In the genomic region with DNA sequence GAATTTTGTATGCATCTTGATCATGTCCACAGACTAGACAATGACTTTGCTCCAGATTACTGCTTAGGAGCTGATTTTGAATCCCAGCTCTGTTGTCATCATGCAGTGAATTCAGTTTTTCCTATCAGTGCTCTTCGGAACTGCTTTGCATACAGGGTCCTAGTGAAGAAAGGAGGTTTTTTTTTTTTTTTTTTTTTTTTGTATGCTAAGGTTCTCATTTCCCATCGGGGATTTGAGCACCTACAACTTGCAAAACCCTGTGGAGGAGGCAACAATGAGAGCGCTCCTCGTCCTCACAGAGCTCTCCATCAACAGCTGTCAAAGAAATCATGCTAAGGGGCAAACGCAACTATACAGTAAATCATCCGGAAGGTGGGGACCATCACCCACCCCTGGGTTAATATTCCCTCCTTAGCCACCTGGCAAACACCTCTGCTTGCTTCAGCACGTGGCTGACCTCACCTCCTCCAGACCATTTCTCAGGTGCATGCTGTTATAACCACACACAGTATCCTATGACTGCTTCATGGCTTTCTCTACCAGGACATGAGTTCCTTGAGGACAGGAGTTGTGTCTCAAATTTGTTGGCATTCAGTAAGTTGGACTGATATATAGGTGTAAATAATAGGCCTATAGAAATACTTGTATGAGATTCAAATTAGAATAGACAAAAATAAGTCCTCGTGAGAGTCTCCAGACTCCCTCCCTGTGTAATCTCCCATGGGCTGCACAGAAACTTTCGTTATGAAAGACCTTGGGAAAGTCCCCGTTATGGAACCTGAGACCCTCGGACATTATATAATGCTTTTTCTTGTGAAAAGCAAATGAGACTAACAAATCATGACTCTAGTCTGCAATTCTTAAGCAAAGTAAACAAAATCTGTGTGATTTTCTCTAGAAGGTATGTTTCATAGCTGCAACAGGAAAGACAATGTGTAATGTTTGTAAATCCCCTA, we compare ENCODE assay signal across 1 cellular context.
TF ChIP-seq lines count a peak whose summit lies in the region.

No MANE protein-coding gene starts in this region.

TF ChIP-seq in GM12878, 131 proteins besides CTCF, POLR2A, EP300 and RAD21 (continued from another document and continues in another):
- peak; percentile 51 for TF ChIP-seq ZNF384 (IDR thresholded peaks at IDR 0.05; ENCODE audit: borderline replicate concordance, low read depth, low read length)
- TF ChIP-seq NR2C2 (IDR thresholded peaks at IDR 0.05; ENCODE audit: borderline replicate concordance, control insufficient read depth, insufficient read length, low read depth) = no peak
- TF ChIP-seq, protein P1, sequence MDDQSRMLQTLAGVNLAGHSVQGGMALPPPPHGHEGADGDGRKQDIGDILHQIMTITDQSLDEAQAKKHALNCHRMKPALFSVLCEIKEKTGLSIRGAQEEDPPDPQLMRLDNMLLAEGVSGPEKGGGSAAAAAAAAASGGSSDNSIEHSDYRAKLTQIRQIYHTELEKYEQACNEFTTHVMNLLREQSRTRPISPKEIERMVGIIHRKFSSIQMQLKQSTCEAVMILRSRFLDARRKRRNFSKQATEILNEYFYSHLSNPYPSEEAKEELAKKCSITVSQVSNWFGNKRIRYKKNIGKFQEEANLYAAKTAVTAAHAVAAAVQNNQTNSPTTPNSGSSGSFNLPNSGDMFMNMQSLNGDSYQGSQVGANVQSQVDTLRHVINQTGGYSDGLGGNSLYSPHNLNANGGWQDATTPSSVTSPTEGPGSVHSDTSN (IDR thresholded peaks at IDR 0.05; ENCODE audit: insufficient replicate concordance, low read depth, low read length) = peak; percentile 14
- TF ChIP-seq TCF12 (IDR thresholded peaks at IDR 0.05; ENCODE audit: low read depth, low read length) = peak; percentile 15; the same call in 1 of the 2 replicates
- TF ChIP-seq, protein P2, sequence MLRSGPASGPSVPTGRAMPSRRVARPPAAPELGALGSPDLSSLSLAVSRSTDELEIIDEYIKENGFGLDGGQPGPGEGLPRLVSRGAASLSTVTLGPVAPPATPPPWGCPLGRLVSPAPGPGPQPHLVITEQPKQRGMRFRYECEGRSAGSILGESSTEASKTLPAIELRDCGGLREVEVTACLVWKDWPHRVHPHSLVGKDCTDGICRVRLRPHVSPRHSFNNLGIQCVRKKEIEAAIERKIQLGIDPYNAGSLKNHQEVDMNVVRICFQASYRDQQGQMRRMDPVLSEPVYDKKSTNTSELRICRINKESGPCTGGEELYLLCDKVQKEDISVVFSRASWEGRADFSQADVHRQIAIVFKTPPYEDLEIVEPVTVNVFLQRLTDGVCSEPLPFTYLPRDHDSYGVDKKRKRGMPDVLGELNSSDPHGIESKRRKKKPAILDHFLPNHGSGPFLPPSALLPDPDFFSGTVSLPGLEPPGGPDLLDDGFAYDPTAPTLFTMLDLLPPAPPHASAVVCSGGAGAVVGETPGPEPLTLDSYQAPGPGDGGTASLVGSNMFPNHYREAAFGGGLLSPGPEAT (IDR thresholded peaks at IDR 0.05; ENCODE audit: low read depth) = peak; percentile 71; the same call in 1 of the 2 replicates
- peak; percentile 90 for TF ChIP-seq NFIC (IDR thresholded peaks at IDR 0.05; ENCODE audit: low read depth, low read length)
- TF ChIP-seq, protein P3, sequence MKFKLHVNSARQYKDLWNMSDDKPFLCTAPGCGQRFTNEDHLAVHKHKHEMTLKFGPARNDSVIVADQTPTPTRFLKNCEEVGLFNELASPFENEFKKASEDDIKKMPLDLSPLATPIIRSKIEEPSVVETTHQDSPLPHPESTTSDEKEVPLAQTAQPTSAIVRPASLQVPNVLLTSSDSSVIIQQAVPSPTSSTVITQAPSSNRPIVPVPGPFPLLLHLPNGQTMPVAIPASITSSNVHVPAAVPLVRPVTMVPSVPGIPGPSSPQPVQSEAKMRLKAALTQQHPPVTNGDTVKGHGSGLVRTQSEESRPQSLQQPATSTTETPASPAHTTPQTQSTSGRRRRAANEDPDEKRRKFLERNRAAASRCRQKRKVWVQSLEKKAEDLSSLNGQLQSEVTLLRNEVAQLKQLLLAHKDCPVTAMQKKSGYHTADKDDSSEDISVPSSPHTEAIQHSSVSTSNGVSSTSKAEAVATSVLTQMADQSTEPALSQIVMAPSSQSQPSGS (IDR thresholded peaks at IDR 0.05; ENCODE audit: low read length) = peak; percentile 81
- TF ChIP-seq FOXM1 (IDR thresholded peaks at IDR 0.05; ENCODE audit: low read depth, low read length) = peak; percentile 76; the same call in 1 of the 2 replicates
- no peak for TF ChIP-seq CHD2 (IDR thresholded peaks at IDR 0.05; ENCODE audit: borderline replicate concordance, low read depth, low read length)
- TF ChIP-seq, protein P4, sequence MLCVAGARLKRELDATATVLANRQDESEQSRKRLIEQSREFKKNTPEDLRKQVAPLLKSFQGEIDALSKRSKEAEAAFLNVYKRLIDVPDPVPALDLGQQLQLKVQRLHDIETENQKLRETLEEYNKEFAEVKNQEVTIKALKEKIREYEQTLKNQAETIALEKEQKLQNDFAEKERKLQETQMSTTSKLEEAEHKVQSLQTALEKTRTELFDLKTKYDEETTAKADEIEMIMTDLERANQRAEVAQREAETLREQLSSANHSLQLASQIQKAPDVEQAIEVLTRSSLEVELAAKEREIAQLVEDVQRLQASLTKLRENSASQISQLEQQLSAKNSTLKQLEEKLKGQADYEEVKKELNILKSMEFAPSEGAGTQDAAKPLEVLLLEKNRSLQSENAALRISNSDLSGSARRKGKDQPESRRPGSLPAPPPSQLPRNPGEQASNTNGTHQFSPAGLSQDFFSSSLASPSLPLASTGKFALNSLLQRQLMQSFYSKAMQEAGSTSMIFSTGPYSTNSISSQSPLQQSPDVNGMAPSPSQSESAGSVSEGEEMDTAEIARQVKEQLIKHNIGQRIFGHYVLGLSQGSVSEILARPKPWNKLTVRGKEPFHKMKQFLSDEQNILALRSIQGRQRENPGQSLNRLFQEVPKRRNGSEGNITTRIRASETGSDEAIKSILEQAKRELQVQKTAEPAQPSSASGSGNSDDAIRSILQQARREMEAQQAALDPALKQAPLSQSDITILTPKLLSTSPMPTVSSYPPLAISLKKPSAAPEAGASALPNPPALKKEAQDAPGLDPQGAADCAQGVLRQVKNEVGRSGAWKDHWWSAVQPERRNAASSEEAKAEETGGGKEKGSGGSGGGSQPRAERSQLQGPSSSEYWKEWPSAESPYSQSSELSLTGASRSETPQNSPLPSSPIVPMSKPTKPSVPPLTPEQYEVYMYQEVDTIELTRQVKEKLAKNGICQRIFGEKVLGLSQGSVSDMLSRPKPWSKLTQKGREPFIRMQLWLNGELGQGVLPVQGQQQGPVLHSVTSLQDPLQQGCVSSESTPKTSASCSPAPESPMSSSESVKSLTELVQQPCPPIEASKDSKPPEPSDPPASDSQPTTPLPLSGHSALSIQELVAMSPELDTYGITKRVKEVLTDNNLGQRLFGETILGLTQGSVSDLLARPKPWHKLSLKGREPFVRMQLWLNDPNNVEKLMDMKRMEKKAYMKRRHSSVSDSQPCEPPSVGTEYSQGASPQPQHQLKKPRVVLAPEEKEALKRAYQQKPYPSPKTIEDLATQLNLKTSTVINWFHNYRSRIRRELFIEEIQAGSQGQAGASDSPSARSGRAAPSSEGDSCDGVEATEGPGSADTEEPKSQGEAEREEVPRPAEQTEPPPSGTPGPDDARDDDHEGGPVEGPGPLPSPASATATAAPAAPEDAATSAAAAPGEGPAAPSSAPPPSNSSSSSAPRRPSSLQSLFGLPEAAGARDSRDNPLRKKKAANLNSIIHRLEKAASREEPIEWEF (IDR thresholded peaks at IDR 0.05; ENCODE audit: insufficient replicate concordance, low read depth, low read length) = peak; percentile 43
- TF ChIP-seq JUND (IDR thresholded peaks at IDR 0.05; ENCODE audit: low read depth, low read length) = peak; percentile 37; the same call in 1 of the 2 replicates
- no peak for TF ChIP-seq HDGF (IDR thresholded peaks at IDR 0.05)
- no peak for TF ChIP-seq ZSCAN29 (IDR thresholded peaks at IDR 0.05)
- 0 out of 2 replicates have a peak, but pooled peaks have one; percentile 28 for TF ChIP-seq SIN3A (IDR thresholded peaks at IDR 0.05; ENCODE audit: low read depth, low read length)
- TF ChIP-seq IKZF2 (IDR thresholded peaks at IDR 0.05) = peak; percentile 41; a peak in 3 of 4 replicates
- TF ChIP-seq MEF2A (IDR thresholded peaks at IDR 0.05; ENCODE audit: insufficient read depth, low read depth, low read length) = 0 out of 2 replicates have a peak, but pooled peaks have one; percentile 32
- peak; percentile 43 for TF ChIP-seq NBN (IDR thresholded peaks at IDR 0.05)
- TF ChIP-seq STAT3 (IDR thresholded peaks at IDR 0.05; ENCODE audit: low read depth, low read length) = 0 out of 2 replicates have a peak, but pooled peaks have one; percentile 22
- TF ChIP-seq, protein P5, sequence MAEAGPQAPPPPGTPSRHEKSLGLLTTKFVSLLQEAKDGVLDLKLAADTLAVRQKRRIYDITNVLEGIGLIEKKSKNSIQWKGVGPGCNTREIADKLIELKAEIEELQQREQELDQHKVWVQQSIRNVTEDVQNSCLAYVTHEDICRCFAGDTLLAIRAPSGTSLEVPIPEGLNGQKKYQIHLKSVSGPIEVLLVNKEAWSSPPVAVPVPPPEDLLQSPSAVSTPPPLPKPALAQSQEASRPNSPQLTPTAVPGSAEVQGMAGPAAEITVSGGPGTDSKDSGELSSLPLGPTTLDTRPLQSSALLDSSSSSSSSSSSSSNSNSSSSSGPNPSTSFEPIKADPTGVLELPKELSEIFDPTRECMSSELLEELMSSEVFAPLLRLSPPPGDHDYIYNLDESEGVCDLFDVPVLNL (IDR thresholded peaks at IDR 0.05; ENCODE audit: low read depth, low read length) = no peak
- TF ChIP-seq, protein P6, sequence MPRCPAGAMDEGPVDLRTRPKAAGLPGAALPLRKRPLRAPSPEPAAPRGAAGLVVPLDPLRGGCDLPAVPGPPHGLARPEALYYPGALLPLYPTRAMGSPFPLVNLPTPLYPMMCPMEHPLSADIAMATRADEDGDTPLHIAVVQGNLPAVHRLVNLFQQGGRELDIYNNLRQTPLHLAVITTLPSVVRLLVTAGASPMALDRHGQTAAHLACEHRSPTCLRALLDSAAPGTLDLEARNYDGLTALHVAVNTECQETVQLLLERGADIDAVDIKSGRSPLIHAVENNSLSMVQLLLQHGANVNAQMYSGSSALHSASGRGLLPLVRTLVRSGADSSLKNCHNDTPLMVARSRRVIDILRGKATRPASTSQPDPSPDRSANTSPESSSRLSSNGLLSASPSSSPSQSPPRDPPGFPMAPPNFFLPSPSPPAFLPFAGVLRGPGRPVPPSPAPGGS (IDR thresholded peaks at IDR 0.05; ENCODE audit: borderline replicate concordance, insufficient read depth, low read depth, low read length, poor library complexity, severe bottlenecking) = peak; percentile 95
- TF ChIP-seq, protein P7, sequence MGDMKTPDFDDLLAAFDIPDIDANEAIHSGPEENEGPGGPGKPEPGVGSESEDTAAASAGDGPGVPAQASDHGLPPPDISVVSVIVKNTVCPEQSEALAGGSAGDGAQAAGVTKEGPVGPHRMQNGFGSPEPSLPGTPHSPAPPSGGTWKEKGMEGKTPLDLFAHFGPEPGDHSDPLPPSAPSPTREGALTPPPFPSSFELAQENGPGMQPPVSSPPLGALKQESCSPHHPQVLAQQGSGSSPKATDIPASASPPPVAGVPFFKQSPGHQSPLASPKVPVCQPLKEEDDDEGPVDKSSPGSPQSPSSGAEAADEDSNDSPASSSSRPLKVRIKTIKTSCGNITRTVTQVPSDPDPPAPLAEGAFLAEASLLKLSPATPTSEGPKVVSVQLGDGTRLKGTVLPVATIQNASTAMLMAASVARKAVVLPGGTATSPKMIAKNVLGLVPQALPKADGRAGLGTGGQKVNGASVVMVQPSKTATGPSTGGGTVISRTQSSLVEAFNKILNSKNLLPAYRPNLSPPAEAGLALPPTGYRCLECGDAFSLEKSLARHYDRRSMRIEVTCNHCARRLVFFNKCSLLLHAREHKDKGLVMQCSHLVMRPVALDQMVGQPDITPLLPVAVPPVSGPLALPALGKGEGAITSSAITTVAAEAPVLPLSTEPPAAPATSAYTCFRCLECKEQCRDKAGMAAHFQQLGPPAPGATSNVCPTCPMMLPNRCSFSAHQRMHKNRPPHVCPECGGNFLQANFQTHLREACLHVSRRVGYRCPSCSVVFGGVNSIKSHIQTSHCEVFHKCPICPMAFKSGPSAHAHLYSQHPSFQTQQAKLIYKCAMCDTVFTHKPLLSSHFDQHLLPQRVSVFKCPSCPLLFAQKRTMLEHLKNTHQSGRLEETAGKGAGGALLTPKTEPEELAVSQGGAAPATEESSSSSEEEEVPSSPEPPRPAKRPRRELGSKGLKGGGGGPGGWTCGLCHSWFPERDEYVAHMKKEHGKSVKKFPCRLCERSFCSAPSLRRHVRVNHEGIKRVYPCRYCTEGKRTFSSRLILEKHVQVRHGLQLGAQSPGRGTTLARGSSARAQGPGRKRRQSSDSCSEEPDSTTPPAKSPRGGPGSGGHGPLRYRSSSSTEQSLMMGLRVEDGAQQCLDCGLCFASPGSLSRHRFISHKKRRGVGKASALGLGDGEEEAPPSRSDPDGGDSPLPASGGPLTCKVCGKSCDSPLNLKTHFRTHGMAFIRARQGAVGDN (IDR thresholded peaks at IDR 0.05) = peak; percentile 97
- TF ChIP-seq ATF7 (IDR thresholded peaks at IDR 0.05; ENCODE audit: low read depth) = peak; percentile 36; the same call in 1 of the 2 replicates
- TF ChIP-seq RAD51 (IDR thresholded peaks at IDR 0.05) = 0 out of 2 replicates have a peak, but pooled peaks have one; percentile 9
- TF ChIP-seq SMC3 (IDR thresholded peaks at IDR 0.05; ENCODE audit: borderline replicate concordance, low read length) = peak; percentile 5; the same call in 1 of the 2 replicates
- TF ChIP-seq CHD4 (IDR thresholded peaks at IDR 0.05) = no peak
- TF ChIP-seq GATAD2B (conservative IDR thresholded peaks at IDR 0.05; ENCODE audit: low read depth) = peak; percentile 75
- TF ChIP-seq, protein P8, sequence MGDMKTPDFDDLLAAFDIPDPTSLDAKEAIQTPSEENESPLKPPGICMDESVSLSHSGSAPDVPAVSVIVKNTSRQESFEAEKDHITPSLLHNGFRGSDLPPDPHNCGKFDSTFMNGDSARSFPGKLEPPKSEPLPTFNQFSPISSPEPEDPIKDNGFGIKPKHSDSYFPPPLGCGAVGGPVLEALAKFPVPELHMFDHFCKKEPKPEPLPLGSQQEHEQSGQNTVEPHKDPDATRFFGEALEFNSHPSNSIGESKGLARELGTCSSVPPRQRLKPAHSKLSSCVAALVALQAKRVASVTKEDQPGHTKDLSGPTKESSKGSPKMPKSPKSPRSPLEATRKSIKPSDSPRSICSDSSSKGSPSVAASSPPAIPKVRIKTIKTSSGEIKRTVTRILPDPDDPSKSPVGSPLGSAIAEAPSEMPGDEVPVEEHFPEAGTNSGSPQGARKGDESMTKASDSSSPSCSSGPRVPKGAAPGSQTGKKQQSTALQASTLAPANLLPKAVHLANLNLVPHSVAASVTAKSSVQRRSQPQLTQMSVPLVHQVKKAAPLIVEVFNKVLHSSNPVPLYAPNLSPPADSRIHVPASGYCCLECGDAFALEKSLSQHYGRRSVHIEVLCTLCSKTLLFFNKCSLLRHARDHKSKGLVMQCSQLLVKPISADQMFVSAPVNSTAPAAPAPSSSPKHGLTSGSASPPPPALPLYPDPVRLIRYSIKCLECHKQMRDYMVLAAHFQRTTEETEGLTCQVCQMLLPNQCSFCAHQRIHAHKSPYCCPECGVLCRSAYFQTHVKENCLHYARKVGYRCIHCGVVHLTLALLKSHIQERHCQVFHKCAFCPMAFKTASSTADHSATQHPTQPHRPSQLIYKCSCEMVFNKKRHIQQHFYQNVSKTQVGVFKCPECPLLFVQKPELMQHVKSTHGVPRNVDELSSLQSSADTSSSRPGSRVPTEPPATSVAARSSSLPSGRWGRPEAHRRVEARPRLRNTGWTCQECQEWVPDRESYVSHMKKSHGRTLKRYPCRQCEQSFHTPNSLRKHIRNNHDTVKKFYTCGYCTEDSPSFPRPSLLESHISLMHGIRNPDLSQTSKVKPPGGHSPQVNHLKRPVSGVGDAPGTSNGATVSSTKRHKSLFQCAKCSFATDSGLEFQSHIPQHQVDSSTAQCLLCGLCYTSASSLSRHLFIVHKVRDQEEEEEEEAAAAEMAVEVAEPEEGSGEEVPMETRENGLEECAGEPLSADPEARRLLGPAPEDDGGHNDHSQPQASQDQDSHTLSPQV (IDR thresholded peaks at IDR 0.05) = 0 out of 2 replicates have a peak, but pooled peaks have one; percentile 46
- peak; percentile 35 for TF ChIP-seq RELA (IDR thresholded peaks at IDR 0.05; ENCODE audit: borderline replicate concordance, partially characterized antibody)
- peak; percentile 78 to 83 for TF ChIP-seq BHLHE40 (IDR thresholded peaks at IDR 0.05; ENCODE audit: borderline replicate concordance in 1 of 2, low read depth in 2 of 2, low read length in 1 of 2)
